ENCODE assay signal across 24 cellular contexts in the genomic region with DNA sequence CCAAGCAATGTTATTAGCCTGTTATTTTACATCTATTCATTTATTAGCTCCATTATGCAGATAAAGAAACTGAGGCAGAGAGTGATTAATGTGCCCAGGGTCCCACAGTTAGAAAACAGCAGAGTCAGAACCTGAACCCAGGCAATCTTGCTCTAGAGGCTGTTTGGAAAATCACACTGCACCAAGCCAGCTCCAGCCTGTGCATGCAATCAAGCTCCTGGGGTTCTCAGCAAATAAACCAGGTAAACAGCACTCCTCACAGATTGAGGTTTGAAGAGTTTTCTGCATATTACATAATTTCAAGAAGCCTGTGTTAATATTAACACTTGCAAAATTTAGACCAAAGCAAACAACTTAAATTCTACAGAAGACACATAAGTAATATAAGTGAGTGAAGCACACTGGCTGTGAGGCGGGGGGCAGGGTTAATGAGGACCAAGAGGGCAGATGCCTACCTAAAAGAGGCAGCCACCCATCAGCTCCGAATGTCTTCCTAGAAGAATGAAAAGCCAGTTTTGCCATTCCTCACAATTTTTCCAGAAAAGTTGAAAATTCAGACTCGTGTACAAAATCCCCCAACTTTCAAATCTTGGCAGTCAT. TPM values are rescaled to one million over a fixed set of nuclear protein-coding genes. Genes with fewer than 3 reads are reported as not detected.
"Had no signal": no experiment of that assay in that cellular context is flagged by ENCODE, and none has a peak within 500 bp of the region (broad histone marks: within the 10 kb centered on the region; RNA-seq: fewer than 3 reads in every experiment).

No MANE protein-coding gene starts in this region.

- DNase-seq: activated B cell treated with CpG ODN at 0.5 μM for 24 hours; activated CD4-positive, alpha-beta memory T cell treated with anti-CD3 and anti-CD28 coated beads for 36 hours; activated CD4-positive, alpha-beta T cell treated with anti-CD3 and anti-CD28 coated beads for 4 hours; activated naive CD4-positive, alpha-beta T cell; activated naive CD8-positive, alpha-beta T cell treated with anti-CD3 and anti-CD28 coated beads for 36 hours; activated T-cell treated with anti-CD3 and anti-CD28 coated beads, Interleukin-2, amount 50 U/mL, for 1 hour; amygdala; foreskin melanocyte; glutamatergic neuron; hippocampal formation; islet precursor cell; left colon; midbrain; naive thymus-derived CD4-positive, alpha-beta T cell; right cardiac atrium; small intestine; stimulated activated CD4-positive, alpha-beta T cell treated with anti-CD3 and anti-CD28 coated beads, Interleukin-4, amount 100 ng/mL, for 24 hours; stomach had no signal

- H2AFZ ChIP-seq: neural progenitor cell had no signal

- H3K4me1 ChIP-seq: body of pancreas, neural progenitor cell, psoas muscle had no signal

- H3K36me3 ChIP-seq: neural progenitor cell, stomach had no signal

- H3K27me3 ChIP-seq: body of pancreas, dorsolateral prefrontal cortex, neural progenitor cell, stomach had no signal

- H3K27ac ChIP-seq: body of pancreas, epithelial cell of prostate, neural progenitor cell, psoas muscle had no signal

- ATAC-seq: activated T-helper 17 cell treated with anti-CD3 and anti-CD28 coated beads, Interleukin-2, amount 50 U/mL, for 72 hours; left colon had no signal

- H3K4me3 ChIP-seq: body of pancreas, dorsolateral prefrontal cortex, neural progenitor cell, psoas muscle, stomach had no signal

- H3K9ac ChIP-seq: neural progenitor cell had no signal

- H3K9me3 ChIP-seq: psoas muscle had no signal

- H3K4me2 ChIP-seq: neural progenitor cell had no signal

RNA-seq across cellular contexts. Expression of a gene that starts 35.4 kb away (rescaled TPM):
- polyA plus RNA-seq: naive thymus-derived CD4-positive, alpha-beta T cell had no signal
